In the genomic region with DNA sequence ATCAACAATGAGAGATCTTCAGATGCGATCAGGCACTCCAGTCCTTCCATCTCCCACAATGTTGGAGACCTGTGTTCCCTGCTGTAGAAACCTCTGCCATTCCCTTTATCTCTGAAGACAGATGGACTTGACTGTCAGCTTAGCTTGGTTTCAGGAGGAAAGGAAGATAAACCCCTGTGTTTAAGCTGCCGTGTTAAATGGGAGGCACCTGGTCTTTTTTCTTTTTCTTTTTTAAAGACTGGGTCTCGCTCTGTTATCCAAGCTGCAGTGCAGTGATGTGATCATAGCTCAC, we compare ENCODE assay signal across 1 cellular context.
TF ChIP-seq lines count a peak whose summit lies in the region.

No MANE protein-coding gene starts in this region.

TF ChIP-seq in K562, 482 proteins besides CTCF, POLR2A, EP300 and RAD21 (continued from another document and continues in another):
- TF ChIP-seq, protein P1, sequence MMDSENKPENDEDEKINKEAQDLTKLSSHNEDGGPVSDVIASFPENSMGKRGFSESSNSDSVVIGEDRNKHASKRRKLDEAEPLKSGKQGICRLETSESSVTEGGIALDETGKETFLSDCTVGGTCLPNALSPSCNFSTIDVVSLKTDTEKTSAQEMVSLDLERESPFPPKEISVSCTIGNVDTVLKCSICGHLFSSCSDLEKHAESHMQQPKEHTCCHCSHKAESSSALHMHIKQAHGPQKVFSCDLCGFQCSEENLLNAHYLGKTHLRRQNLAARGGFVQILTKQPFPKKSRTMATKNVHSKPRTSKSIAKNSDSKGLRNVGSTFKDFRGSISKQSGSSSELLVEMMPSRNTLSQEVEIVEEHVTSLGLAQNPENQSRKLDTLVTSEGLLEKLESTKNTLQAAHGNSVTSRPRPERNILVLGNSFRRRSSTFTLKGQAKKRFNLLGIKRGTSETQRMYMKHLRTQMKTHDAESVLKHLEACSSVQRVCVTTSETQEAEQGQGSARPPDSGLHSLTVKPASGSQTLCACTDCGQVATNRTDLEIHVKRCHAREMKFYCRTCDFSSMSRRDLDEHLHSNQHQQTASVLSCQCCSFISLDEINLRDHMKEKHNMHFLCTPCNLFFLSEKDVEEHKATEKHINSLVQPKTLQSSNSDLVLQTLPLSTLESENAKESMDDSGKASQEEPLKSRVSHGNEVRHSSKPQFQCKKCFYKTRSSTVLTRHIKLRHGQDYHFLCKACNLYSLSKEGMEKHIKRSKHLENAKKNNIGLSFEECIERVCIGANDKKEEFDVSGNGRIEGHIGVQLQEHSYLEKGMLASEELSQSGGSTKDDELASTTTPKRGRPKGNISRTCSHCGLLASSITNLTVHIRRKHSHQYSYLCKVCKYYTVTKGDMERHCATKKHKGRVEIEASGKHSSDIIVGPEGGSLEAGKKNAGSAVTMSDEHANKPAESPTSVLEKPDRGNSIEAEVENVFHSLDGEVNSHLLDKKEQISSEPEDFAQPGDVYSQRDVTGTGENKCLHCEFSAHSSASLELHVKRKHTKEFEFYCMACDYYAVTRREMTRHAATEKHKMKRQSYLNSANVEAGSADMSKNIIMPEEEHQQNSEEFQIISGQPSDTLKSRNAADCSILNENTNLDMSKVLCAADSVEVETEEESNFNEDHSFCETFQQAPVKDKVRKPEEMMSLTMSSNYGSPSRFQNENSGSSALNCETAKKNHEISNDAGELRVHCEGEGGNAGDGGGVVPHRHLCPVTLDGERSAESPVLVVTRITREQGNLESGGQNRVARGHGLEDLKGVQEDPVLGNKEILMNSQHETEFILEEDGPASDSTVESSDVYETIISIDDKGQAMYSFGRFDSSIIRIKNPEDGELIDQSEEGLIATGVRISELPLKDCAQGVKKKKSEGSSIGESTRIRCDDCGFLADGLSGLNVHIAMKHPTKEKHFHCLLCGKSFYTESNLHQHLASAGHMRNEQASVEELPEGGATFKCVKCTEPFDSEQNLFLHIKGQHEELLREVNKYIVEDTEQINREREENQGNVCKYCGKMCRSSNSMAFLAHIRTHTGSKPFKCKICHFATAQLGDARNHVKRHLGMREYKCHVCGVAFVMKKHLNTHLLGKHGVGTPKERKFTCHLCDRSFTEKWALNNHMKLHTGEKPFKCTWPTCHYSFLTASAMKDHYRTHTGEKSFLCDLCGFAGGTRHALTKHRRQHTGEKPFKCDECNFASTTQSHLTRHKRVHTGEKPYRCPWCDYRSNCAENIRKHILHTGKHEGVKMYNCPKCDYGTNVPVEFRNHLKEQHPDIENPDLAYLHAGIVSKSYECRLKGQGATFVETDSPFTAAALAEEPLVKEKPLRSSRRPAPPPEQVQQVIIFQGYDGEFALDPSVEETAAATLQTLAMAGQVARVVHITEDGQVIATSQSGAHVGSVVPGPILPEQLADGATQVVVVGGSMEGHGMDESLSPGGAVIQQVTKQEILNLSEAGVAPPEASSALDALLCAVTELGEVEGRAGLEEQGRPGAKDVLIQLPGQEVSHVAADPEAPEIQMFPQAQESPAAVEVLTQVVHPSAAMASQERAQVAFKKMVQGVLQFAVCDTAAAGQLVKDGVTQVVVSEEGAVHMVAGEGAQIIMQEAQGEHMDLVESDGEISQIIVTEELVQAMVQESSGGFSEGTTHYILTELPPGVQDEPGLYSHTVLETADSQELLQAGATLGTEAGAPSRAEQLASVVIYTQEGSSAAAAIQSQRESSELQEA (IDR thresholded peaks at IDR 0.05; ENCODE audit: low read depth) = no peak
- TF ChIP-seq, protein P2, sequence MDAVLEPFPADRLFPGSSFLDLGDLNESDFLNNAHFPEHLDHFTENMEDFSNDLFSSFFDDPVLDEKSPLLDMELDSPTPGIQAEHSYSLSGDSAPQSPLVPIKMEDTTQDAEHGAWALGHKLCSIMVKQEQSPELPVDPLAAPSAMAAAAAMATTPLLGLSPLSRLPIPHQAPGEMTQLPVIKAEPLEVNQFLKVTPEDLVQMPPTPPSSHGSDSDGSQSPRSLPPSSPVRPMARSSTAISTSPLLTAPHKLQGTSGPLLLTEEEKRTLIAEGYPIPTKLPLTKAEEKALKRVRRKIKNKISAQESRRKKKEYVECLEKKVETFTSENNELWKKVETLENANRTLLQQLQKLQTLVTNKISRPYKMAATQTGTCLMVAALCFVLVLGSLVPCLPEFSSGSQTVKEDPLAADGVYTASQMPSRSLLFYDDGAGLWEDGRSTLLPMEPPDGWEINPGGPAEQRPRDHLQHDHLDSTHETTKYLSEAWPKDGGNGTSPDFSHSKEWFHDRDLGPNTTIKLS (IDR thresholded peaks at IDR 0.05; ENCODE audit: borderline replicate concordance, low read depth) = no peak
- TF ChIP-seq ELF1 (tag; IDR thresholded peaks at IDR 0.05) (no peak), NR2C1 (IDR thresholded peaks at IDR 0.05) (no peak), NR2C1 (tag; IDR thresholded peaks at IDR 0.05) (no peak), SRSF7 (optimal IDR thresholded peaks at IDR 0.05; ENCODE audit: low read depth, low read length) (no peak), ZNF780A (CRISPR knock-in tag; IDR thresholded peaks at IDR 0.05) (no peak), IFI16 (CRISPR knock-in tag; IDR thresholded peaks at IDR 0.05) (no peak), RBFOX2 (IDR thresholded peaks at IDR 0.05; ENCODE audit: low read depth, low read length) (no peak), ZNF668 (CRISPR knock-in tag; IDR thresholded peaks at IDR 0.05) (no peak), LCOR (CRISPR knock-in tag; IDR thresholded peaks at IDR 0.05) (no peak), POLR2AphosphoS5 (IDR thresholded peaks at IDR 0.05; ENCODE audit: control insufficient read depth, insufficient read depth, low read depth, low read length) (0 out of 2 replicates have a peak, but pooled peaks have one; percentile 35), SREBF1 (IDR thresholded peaks at IDR 0.05; ENCODE audit: borderline replicate concordance, low read depth, low read length) (no peak), RB1 (IDR thresholded peaks at IDR 0.05; ENCODE audit: low read depth) (no peak), ZNF41 (CRISPR knock-in tag; conservative IDR thresholded peaks at IDR 0.05) (no peak), ZNF644 (tag; IDR thresholded peaks at IDR 0.05; ENCODE audit: low read depth) (no peak), PATZ1 (CRISPR knock-in tag; IDR thresholded peaks at IDR 0.05; ENCODE audit: borderline replicate concordance) (no peak), KDM2B (CRISPR knock-in tag; IDR thresholded peaks at IDR 0.05) (no peak), SPI1 (IDR thresholded peaks at IDR 0.05; ENCODE audit: borderline replicate concordance, low read depth, low read length) (peak; percentile 30; the same call in 1 of the 2 replicates), ZNF165 (CRISPR knock-in tag; IDR thresholded peaks at IDR 0.05; ENCODE audit: borderline replicate concordance) (no peak), KLF13 (tag; IDR thresholded peaks at IDR 0.05; ENCODE audit: borderline replicate concordance, low read depth) (no peak), TBL1XR1 (IDR thresholded peaks at IDR 0.05; ENCODE audit: low read length in 2 of 2) (no peak), RBM22 (IDR thresholded peaks at IDR 0.05; ENCODE audit: low read depth, low read length, poor library complexity, severe bottlenecking) (no peak), GATA2 (CRISPR knock-in tag; IDR thresholded peaks at IDR 0.05) (peak; percentile 58; the same call in 1 of the 2 replicates), ZNF3 (CRISPR knock-in tag; IDR thresholded peaks at IDR 0.05) (no peak), ARID1B (IDR thresholded peaks at IDR 0.05) (peak; percentile 88)
- TF ChIP-seq, protein P3, sequence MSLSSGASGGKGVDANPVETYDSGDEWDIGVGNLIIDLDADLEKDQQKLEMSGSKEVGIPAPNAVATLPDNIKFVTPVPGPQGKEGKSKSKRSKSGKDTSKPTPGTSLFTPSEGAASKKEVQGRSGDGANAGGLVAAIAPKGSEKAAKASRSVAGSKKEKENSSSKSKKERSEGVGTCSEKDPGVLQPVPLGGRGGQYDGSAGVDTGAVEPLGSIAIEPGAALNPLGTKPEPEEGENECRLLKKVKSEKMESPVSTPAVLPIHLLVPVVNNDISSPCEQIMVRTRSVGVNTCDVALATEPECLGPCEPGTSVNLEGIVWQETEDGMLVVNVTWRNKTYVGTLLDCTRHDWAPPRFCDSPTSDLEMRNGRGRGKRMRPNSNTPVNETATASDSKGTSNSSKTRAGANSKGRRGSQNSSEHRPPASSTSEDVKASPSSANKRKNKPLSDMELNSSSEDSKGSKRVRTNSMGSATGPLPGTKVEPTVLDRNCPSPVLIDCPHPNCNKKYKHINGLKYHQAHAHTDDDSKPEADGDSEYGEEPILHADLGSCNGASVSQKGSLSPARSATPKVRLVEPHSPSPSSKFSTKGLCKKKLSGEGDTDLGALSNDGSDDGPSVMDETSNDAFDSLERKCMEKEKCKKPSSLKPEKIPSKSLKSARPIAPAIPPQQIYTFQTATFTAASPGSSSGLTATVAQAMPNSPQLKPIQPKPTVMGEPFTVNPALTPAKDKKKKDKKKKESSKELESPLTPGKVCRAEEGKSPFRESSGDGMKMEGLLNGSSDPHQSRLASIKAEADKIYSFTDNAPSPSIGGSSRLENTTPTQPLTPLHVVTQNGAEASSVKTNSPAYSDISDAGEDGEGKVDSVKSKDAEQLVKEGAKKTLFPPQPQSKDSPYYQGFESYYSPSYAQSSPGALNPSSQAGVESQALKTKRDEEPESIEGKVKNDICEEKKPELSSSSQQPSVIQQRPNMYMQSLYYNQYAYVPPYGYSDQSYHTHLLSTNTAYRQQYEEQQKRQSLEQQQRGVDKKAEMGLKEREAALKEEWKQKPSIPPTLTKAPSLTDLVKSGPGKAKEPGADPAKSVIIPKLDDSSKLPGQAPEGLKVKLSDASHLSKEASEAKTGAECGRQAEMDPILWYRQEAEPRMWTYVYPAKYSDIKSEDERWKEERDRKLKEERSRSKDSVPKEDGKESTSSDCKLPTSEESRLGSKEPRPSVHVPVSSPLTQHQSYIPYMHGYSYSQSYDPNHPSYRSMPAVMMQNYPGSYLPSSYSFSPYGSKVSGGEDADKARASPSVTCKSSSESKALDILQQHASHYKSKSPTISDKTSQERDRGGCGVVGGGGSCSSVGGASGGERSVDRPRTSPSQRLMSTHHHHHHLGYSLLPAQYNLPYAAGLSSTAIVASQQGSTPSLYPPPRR (CRISPR knock-in tag; IDR thresholded peaks at IDR 0.05; ENCODE audit: borderline replicate concordance) = no peak
- TF ChIP-seq, protein P4, sequence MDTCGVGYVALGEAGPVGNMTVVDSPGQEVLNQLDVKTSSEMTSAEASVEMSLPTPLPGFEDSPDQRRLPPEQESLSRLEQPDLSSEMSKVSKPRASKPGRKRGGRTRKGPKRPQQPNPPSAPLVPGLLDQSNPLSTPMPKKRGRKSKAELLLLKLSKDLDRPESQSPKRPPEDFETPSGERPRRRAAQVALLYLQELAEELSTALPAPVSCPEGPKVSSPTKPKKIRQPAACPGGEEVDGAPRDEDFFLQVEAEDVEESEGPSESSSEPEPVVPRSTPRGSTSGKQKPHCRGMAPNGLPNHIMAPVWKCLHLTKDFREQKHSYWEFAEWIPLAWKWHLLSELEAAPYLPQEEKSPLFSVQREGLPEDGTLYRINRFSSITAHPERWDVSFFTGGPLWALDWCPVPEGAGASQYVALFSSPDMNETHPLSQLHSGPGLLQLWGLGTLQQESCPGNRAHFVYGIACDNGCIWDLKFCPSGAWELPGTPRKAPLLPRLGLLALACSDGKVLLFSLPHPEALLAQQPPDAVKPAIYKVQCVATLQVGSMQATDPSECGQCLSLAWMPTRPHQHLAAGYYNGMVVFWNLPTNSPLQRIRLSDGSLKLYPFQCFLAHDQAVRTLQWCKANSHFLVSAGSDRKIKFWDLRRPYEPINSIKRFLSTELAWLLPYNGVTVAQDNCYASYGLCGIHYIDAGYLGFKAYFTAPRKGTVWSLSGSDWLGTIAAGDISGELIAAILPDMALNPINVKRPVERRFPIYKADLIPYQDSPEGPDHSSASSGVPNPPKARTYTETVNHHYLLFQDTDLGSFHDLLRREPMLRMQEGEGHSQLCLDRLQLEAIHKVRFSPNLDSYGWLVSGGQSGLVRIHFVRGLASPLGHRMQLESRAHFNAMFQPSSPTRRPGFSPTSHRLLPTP (IDR thresholded peaks at IDR 0.05; ENCODE audit: borderline replicate concordance, extremely low read depth, insufficient read length) = no peak
- TF ChIP-seq, protein P5, sequence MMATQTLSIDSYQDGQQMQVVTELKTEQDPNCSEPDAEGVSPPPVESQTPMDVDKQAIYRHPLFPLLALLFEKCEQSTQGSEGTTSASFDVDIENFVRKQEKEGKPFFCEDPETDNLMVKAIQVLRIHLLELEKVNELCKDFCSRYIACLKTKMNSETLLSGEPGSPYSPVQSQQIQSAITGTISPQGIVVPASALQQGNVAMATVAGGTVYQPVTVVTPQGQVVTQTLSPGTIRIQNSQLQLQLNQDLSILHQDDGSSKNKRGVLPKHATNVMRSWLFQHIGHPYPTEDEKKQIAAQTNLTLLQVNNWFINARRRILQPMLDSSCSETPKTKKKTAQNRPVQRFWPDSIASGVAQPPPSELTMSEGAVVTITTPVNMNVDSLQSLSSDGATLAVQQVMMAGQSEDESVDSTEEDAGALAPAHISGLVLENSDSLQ (IDR thresholded peaks at IDR 0.05) = peak; percentile 49; the same call in 1 of the 2 replicates
- TF ChIP-seq, protein P6, sequence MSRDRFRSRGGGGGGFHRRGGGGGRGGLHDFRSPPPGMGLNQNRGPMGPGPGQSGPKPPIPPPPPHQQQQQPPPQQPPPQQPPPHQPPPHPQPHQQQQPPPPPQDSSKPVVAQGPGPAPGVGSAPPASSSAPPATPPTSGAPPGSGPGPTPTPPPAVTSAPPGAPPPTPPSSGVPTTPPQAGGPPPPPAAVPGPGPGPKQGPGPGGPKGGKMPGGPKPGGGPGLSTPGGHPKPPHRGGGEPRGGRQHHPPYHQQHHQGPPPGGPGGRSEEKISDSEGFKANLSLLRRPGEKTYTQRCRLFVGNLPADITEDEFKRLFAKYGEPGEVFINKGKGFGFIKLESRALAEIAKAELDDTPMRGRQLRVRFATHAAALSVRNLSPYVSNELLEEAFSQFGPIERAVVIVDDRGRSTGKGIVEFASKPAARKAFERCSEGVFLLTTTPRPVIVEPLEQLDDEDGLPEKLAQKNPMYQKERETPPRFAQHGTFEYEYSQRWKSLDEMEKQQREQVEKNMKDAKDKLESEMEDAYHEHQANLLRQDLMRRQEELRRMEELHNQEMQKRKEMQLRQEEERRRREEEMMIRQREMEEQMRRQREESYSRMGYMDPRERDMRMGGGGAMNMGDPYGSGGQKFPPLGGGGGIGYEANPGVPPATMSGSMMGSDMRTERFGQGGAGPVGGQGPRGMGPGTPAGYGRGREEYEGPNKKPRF (IDR thresholded peaks at IDR 0.05; ENCODE audit: low read depth, low read length) = no peak
- TF ChIP-seq, protein P7, sequence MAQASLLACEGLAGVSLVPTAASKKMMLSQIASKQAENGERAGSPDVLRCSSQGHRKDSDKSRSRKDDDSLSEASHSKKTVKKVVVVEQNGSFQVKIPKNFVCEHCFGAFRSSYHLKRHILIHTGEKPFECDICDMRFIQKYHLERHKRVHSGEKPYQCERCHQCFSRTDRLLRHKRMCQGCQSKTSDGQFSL (CRISPR knock-in tag; IDR thresholded peaks at IDR 0.05) = no peak
- TF ChIP-seq, protein P7 (tag; IDR thresholded peaks at IDR 0.05) = no peak
